ENCODE assay signal across 30 cellular contexts in genomic region chr9:70778568-70778967, GRCh38.
"Had no signal": no experiment of that assay in that cellular context is flagged by ENCODE, and none has a peak within 500 bp of the region (broad histone marks: within the 10 kb centered on the region; RNA-seq: fewer than 3 reads in every experiment).

No MANE protein-coding gene starts in this region.

- H3K9me3 ChIP-seq: neutrophil, ovary, psoas muscle, right lobe of liver, sigmoid colon, stomach, thoracic aorta, thyroid gland, tibial nerve, upper lobe of left lung, vagina had no signal

- H3K4me1 ChIP-seq: parathyroid adenoma, psoas muscle, right lobe of liver, sigmoid colon, stomach, thyroid gland, tibial nerve, upper lobe of left lung, vagina had no signal

- H3K79me2 ChIP-seq: parathyroid adenoma had no signal

- H3K4me3 ChIP-seq: ovary, psoas muscle, right lobe of liver, sigmoid colon, stomach, thoracic aorta, thyroid gland, tibial nerve, upper lobe of left lung, vagina had no signal

- H3K27me3 ChIP-seq: neutrophil, ovary, right lobe of liver, sigmoid colon, stomach, thyroid gland, tibial nerve, upper lobe of left lung, vagina had no signal

- H3K27me3 Mint-ChIP-seq: progenitor cell of endocrine pancreas; stimulated activated naive CD8-positive, alpha-beta T cell treated with anti-CD3 and anti-CD28 coated beads, Interleukin-15, Interleukin-2, amounts not matched to agents 100 ng/mL and 50 ng/mL, for 24 hours had no signal

- H3K27ac Mint-ChIP-seq: natural killer cell; nephron; progenitor cell of endocrine pancreas; stimulated activated effector memory CD8-positive, alpha-beta T cell treated with anti-CD3 and anti-CD28 coated beads, Interleukin-12 subunit alpha, Interleukin-12 subunit beta, amount 100 ng/mL, for 72 hours; stimulated activated naive B cell treated with anti-CD40 and anti-IgM and Interleukin-4, amounts not matched to agents 10 μg/mL and 1 μg/mL and 100 μg/mL, for 72 hours; stimulated activated naive CD8-positive, alpha-beta T cell treated with anti-CD3 and anti-CD28 coated beads, Interleukin-15, Interleukin-2, amounts not matched to agents 100 ng/mL and 50 ng/mL, for 24 hours had no signal

- H3K27ac ChIP-seq: neutrophil, ovary, parathyroid adenoma, psoas muscle, right lobe of liver, sigmoid colon, stomach, thoracic aorta, thyroid gland, tibial nerve, upper lobe of left lung, vagina had no signal

- H2AFZ ChIP-seq: parathyroid adenoma had no signal

- H3K4me1 Mint-ChIP-seq: natural killer cell; nephron; stimulated activated effector memory CD8-positive, alpha-beta T cell treated with anti-CD3 and anti-CD28 coated beads, Interleukin-12 subunit alpha, Interleukin-12 subunit beta, amount 100 ng/mL, for 72 hours; stimulated activated naive B cell treated with anti-CD40 and anti-IgM and Interleukin-4, amounts not matched to agents 10 μg/mL and 1 μg/mL and 100 μg/mL, for 72 hours had no signal

- DNase-seq: natural killer cell; nucleus accumbens; ovary; posterior cingulate gyrus; psoas muscle; right cardiac atrium; right lobe of liver; sigmoid colon; small intestine; stimulated activated CD4-positive, alpha-beta T cell treated with anti-CD3 and anti-CD28 coated beads, Interleukin-15, amount 100 ng/mL, for 24 hours; stimulated activated CD4-positive, alpha-beta T cell treated with anti-CD3 and anti-CD28 coated beads, Interleukin-2, amount 100 ng/mL, for 24 hours; stimulated activated CD4-positive, alpha-beta T cell treated with anti-CD3 and anti-CD28 coated beads, Interleukin-2, amount 100 ng/mL, for 48 hours; stimulated activated CD4-positive, alpha-beta T cell treated with anti-CD3 and anti-CD28 coated beads, Interleukin-4, amount 100 ng/mL, for 24 hours; stimulated activated naive B cell treated with anti-CD40 and anti-IgM and Interleukin-4, amounts not matched to agents 10 μg/mL and 1 μg/mL and 100 μg/mL, for 72 hours; stimulated activated naive CD4-positive, alpha-beta T cell treated with Interleukin-2 at 50 U/mL for 16 hours; stomach; thyroid gland; trophoblast cell; upper lobe of left lung had no signal

- H3K9me3 Mint-ChIP-seq: stimulated activated effector memory CD8-positive, alpha-beta T cell treated with anti-CD3 and anti-CD28 coated beads, Interleukin-12 subunit alpha, Interleukin-12 subunit beta, amount 100 ng/mL, for 72 hours; stimulated activated naive B cell treated with anti-CD40 and anti-IgM and Interleukin-4, amounts not matched to agents 10 μg/mL and 1 μg/mL and 100 μg/mL, for 72 hours; stimulated activated naive CD8-positive, alpha-beta T cell treated with anti-CD3 and anti-CD28 coated beads, Interleukin-15, Interleukin-2, amounts not matched to agents 100 ng/mL and 50 ng/mL, for 24 hours had no signal

- H3K36me3 Mint-ChIP-seq: natural killer cell; stimulated activated effector memory CD8-positive, alpha-beta T cell treated with anti-CD3 and anti-CD28 coated beads, Interleukin-12 subunit alpha, Interleukin-12 subunit beta, amount 100 ng/mL, for 72 hours; stimulated activated naive B cell treated with anti-CD40 and anti-IgM and Interleukin-4, amounts not matched to agents 10 μg/mL and 1 μg/mL and 100 μg/mL, for 72 hours had no signal

- FAIRE-seq: small intestine, urothelium cell line had no signal

- H3K4me3 Mint-ChIP-seq: natural killer cell; nephron; neural crest cell; stimulated activated effector memory CD8-positive, alpha-beta T cell treated with anti-CD3 and anti-CD28 coated beads, Interleukin-12 subunit alpha, Interleukin-12 subunit beta, amount 100 ng/mL, for 72 hours; stimulated activated naive B cell treated with anti-CD40 and anti-IgM and Interleukin-4, amounts not matched to agents 10 μg/mL and 1 μg/mL and 100 μg/mL, for 72 hours; stimulated activated naive CD8-positive, alpha-beta T cell treated with anti-CD3 and anti-CD28 coated beads, Interleukin-15, Interleukin-2, amounts not matched to agents 100 ng/mL and 50 ng/mL, for 24 hours had no signal

- ATAC-seq: natural killer cell; psoas muscle; right cardiac atrium; right lobe of liver; stimulated activated effector memory CD8-positive, alpha-beta T cell treated with anti-CD3 and anti-CD28 coated beads, Interleukin-12 subunit alpha, Interleukin-12 subunit beta, amount 100 ng/mL, for 72 hours; stimulated activated naive B cell treated with anti-CD40 and anti-IgM and Interleukin-4, amounts not matched to agents 10 μg/mL and 1 μg/mL and 100 μg/mL, for 72 hours had no signal

- H3K36me3 ChIP-seq: neutrophil, ovary, right lobe of liver, sigmoid colon, stomach, thoracic aorta, thyroid gland, upper lobe of left lung, vagina had no signal

- H3K9ac ChIP-seq: parathyroid adenoma had no signal
